ENCODE assay signal across 8 cellular contexts in genomic region chr11:65132988-65133700, GRCh38. TPM values are rescaled to one million over a fixed set of nuclear protein-coding genes. Genes with fewer than 3 reads are reported as not detected.
A peak's percentile ranks its signal among the peaks of the same experiment; 100 is the strongest.
DNase-seq lines count a peak whose midpoint lies in the region; ATAC-seq and TF ChIP-seq lines count a peak whose summit lies in the region.

No MANE protein-coding gene starts in this region.

- H3K27me3 ChIP-seq in left ventricle myocardium inferior (ENCODE audit: low read depth) = no peaks in the 10 kb centered on the region
- H3K27me3 ChIP-seq in gastrocnemius medialis = no peaks in the 10 kb centered on the region

- H3K4me1 ChIP-seq in left ventricle myocardium inferior (peaks cover 35% of the 10 kb centered on the region), gastrocnemius medialis (peaks cover 27 to 29% of the 10 kb centered on the region in 2 donors)

- no peak for TF ChIP-seq CTCF in left ventricle myocardium inferior (IDR thresholded peaks at IDR 0.05; ENCODE audit: borderline replicate concordance)
- no peak for TF ChIP-seq CTCF in gastrocnemius medialis (IDR thresholded peaks at IDR 0.05 in 4 of 5, conservative IDR thresholded peaks at IDR 0.05 in 1 of 5)

- H3K4me3 ChIP-seq in left ventricle myocardium inferior = peak overlapping the region; percentile 99
- H3K4me3 ChIP-seq in gastrocnemius medialis = peak overlapping the region; percentile 84 to 99 (median 92)

- peak overlapping the region; percentile 100 for H3K27ac ChIP-seq in left ventricle myocardium inferior (replicated peaks)
- H3K27ac ChIP-seq in gastrocnemius medialis = peak overlapping the region; percentile 87 to 99 (median 98)

- H3K9me3 ChIP-seq in left ventricle myocardium inferior (replicated peaks) = no peaks in the 10 kb centered on the region
- H3K9me3 ChIP-seq in gastrocnemius medialis = no peaks in the 10 kb centered on the region

- TF ChIP-seq POLR2A in GM15510 (IDR thresholded peaks at IDR 0.05; ENCODE audit: borderline replicate concordance, extremely low read depth, insufficient read length) (peak; percentile 44), gastrocnemius medialis (IDR thresholded peaks at IDR 0.05) (no peak)

- ATAC-seq in gastrocnemius medialis (no peak), HG03432 (IDR thresholded peaks at IDR 0.05; ENCODE audit: unreplicated experiment) (no peak), GM19452 (IDR thresholded peaks at IDR 0.05; ENCODE audit: unreplicated experiment) (no peak)

- intact Hi-C loops in left ventricle myocardium inferior (cut with micrococcal nuclease) (no loop called here), gastrocnemius medialis (cut with DNase I; ENCODE audit: low total_unique reads) (loop anchor here (2.0 kb wide), 1 partner anchor 724 kb away; no protein-coding TSS in a partner anchor)

- DNase-seq in NCI-H1105 (lab: John Stamatoyannopoulos, UW) (peak; percentile 21), left ventricle myocardium inferior (no peak), gastrocnemius medialis (no peak), HuH-7 (ENCODE audit: low spot score) (no peak)
- DNase-seq in activated effector memory CD4-positive, alpha-beta T cell treated with Interleukin-2 at 50 U/mL for 16 hours = peak; percentile 22

- H3K36me3 ChIP-seq in left ventricle myocardium inferior (peaks cover 49% of the 10 kb centered on the region), gastrocnemius medialis (peaks cover 0 to 48% of the 10 kb centered on the region in 2 donors)

- in situ Hi-C loops in gastrocnemius medialis (cut with MboI; ENCODE audit: low sequenced_read_pairs in 4 of 4) = no loop called here

RNA-seq across cellular contexts. Expression of gene SYVN1, which starts 1.2 kb away (rescaled TPM):
- total RNA-seq in left ventricle myocardium inferior (25.6 TPM), gastrocnemius medialis (10 to 100 TPM; 24.6 to 77.5 (median 37.3) TPM)

RNA-seq across cellular contexts. Expression of gene MRPL49, which starts 11.0 kb away (rescaled TPM):
- total RNA-seq in left ventricle myocardium inferior = 32.1 TPM
- 10 to 100 TPM; 54.9 to 76.5 (median 63.6) TPM for total RNA-seq in gastrocnemius medialis

RNA-seq across cellular contexts. Expression of gene FAU, which starts 11.2 kb away (rescaled TPM):
- total RNA-seq in left ventricle myocardium inferior = 629 TPM
- total RNA-seq in gastrocnemius medialis = 100 to 1,000 TPM; 353 to 521 (median 436) TPM

RNA-seq across cellular contexts. Expression of gene ZNHIT2, which starts 15.6 kb away (rescaled TPM):
- total RNA-seq in left ventricle myocardium inferior (6.1 TPM), gastrocnemius medialis (10 to 100 TPM; 10.3 to 30.7 (median 24.1) TPM)

RNA-seq across cellular contexts. Expression of gene TM7SF2, which starts 21.5 kb away (rescaled TPM):
- total RNA-seq in left ventricle myocardium inferior (56.7 TPM), gastrocnemius medialis (10 to 100 TPM in 2 of 4 donors, 1 to 10 TPM in 2; 7.3 to 18.4 (median 11.0) TPM)

Comparison
In these comparisons a context has a peak if more than half of its experiments do, and no peak if none do; other contexts are left out.
1. DNase-seq: peak in NCI-H1105 (single experiment) and activated effector memory CD4-positive, alpha-beta T cell treated with Interleukin-2 at 50 U/mL for 16 hours (single experiment); none in left ventricle myocardium inferior (single experiment), gastrocnemius medialis (0 of 2) and HuH-7 (single experiment).